8 cellular contexts compared by ENCODE assay signal in the genomic region with DNA sequence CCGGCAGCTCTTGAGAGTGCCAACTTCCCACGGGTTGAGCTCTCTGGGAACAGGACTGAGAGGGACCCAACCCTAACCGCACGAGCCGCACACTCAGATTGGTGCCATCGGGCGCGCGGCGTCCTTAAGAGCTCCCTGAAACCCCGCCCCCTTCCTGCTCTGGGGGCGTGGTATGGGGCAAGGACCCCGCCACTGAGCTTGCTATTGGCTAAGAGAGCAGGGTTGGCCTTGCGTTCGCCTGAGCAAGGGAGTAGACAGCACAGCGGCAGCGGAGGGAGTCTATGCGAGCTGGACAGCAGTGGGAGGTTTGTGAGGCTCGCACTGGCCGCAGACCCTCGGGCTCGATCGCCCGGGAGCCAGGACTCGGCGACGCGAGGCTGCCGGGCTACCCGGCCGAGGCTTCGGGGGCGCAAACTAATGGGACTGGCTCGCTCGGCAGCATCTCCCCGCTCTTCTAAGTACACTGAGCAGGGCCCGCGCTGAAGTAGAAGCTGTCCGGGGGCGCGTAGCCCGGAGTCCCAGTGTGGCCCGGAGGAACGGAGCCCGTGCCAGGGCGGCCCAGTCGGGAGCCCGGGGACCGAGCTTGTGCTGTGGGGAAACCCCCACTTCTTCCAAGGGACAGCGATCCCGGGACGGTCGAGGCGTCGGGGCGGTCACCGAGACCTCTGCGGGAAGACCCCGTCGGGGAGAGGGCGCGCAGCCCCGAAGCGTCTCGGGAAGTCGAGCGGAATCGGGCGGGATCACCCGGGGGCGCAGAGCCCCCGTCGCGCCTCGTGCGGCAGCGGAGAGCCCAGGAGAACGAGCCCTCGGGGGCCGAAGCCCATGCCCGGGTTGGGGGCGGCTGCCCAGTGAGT. TPM values are rescaled to one million over a fixed set of nuclear protein-coding genes. Genes with fewer than 3 reads are reported as not detected.
A peak's percentile ranks its signal among the peaks of the same experiment; 100 is the strongest.
DNase-seq lines count a peak whose midpoint lies in the region; ATAC-seq and TF ChIP-seq lines count a peak whose summit lies in the region.

A gene (plus strand): TSS at position 282 of the 854 bp plus-strand sequence. CDS start 756 bp downstream, outside the sequence.

- no peaks in the 10 kb centered on the region for H3K9me3 ChIP-seq in HCT116 (ENCODE audit: control insufficient read depth in 1 of 2, insufficient read depth in 1 of 2, low read depth in 1 of 2, low read length in 2 of 2)
- H3K9me3 ChIP-seq in suprapubic skin: no peaks in the 10 kb centered on the region

- CTCF ChIA-PET in HCT116 (lab: Charles Lee): interaction anchor here (0.6 to 2.6 kb wide), 17 partner anchors 70 to 558 kb away, joined by 3 to 56 read pairs (median 6); no protein-coding TSS in a partner anchor

- H3K27me3 Mint-ChIP-seq in activated naive CD4-positive, alpha-beta T cell treated with anti-CD3 and anti-CD28 coated beads, Interleukin-2, amount 50 U/mL, for 24 hours: no peaks in the 10 kb centered on the region

- H3K9me3 Mint-ChIP-seq in activated naive CD4-positive, alpha-beta T cell treated with anti-CD3 and anti-CD28 coated beads, Interleukin-2, amount 50 U/mL, for 24 hours: no peaks in the 10 kb centered on the region

- no peak for TF ChIP-seq RAD21 in HCT116 (IDR thresholded peaks at IDR 0.05; ENCODE audit: low read depth)

- peaks cover 22% of the 10 kb centered on the region for H3K4me1 Mint-ChIP-seq in activated naive CD4-positive, alpha-beta T cell treated with anti-CD3 and anti-CD28 coated beads, Interleukin-2, amount 50 U/mL, for 24 hours

- no peaks in the 10 kb centered on the region for H3K36me3 Mint-ChIP-seq in activated naive CD4-positive, alpha-beta T cell treated with anti-CD3 and anti-CD28 coated beads, Interleukin-2, amount 50 U/mL, for 24 hours

- 61% methylated on average over 53 of the region's 82 CpGs for WGBS in suprapubic skin

- ATAC-seq in HCT116: peak; percentile 83

- no peak for TF ChIP-seq EP300 in suprapubic skin (IDR thresholded peaks at IDR 0.05)

- POLR2A ChIA-PET in HCT116 (lab: Charles Lee): interaction anchor here (0.6 to 4.0 kb wide), 32 partner anchors 8 to 561 kb away, joined by 3 to 53 read pairs (median 4); a partner anchor contains a TSS

- no peaks in the 10 kb centered on the region for H3K27me3 ChIP-seq in HCT116 (ENCODE audit: insufficient read depth, low read length)
- H3K27me3 ChIP-seq in suprapubic skin: no peaks in the 10 kb centered on the region

- peak within 1 kb of the TSS; percentile 80 for H3K27ac Mint-ChIP-seq in activated naive CD4-positive, alpha-beta T cell treated with anti-CD3 and anti-CD28 coated beads, Interleukin-2, amount 50 U/mL, for 24 hours

- H3K4me3 ChIP-seq in HCT116 (replicated peaks in 1 of 2; ENCODE audit: low read depth in 1 of 2, low read length in 2 of 2) (peak within 1 kb of the TSS; percentile 61 to 72), suprapubic skin (peak within 1 kb of the TSS; percentile 80)

- RAD21 ChIA-PET in HCT116 (lab: Charles Lee; ENCODE audit: low non-redundant PET in 1 of 2, low total read pairs in 2 of 2, uncharacterized antibody in 2 of 2, unreplicated experiment in 2 of 2): interaction anchor here (0.5 to 2.6 kb wide), 9 partner anchors 202 to 479 kb away, joined by 4 to 29 read pairs (median 5); no protein-coding TSS in a partner anchor

- no peak within 1 kb of the TSS for H2AFZ ChIP-seq in HCT116 (ENCODE audit: low read depth, low read length, poor library complexity, severe bottlenecking)

- TF ChIP-seq CTCF in HCT116 (IDR thresholded peaks at IDR 0.05 in 2 of 3, conservative IDR thresholded peaks at IDR 0.05 in 1 of 3; ENCODE audit: borderline replicate concordance in 1 of 3, insufficient read depth in 1 of 3, low read depth in 2 of 3, low read length in 2 of 3) (no peak), suprapubic skin (IDR thresholded peaks at IDR 0.05) (no peak)

- intact Hi-C loops in HCT116 (cut with micrococcal nuclease): loop anchor here (1.0 to 10.0 kb wide), 8 partner anchors 202 to 1266 kb away; a partner anchor contains a TSS

- H3K27ac ChIP-seq in HCT116 (ENCODE audit: low read depth, low read length): peak within 1 kb of the TSS; percentile 59; the same call in 1 of the 2 replicates
- peak within 1 kb of the TSS; percentile 82 for H3K27ac ChIP-seq in suprapubic skin

- peaks cover 26% of the 10 kb centered on the region; the same call in 1 of the 2 replicates for H3K79me2 ChIP-seq in HCT116 (ENCODE audit: insufficient read depth, low read length)

- TF ChIP-seq POLR2A in HCT116 (IDR thresholded peaks at IDR 0.05; ENCODE audit: borderline replicate concordance, extremely low read depth, insufficient read depth, insufficient read length) (peak; percentile 84), suprapubic skin (IDR thresholded peaks at IDR 0.05) (peak; percentile 12 to 93)

- H3K9me2 ChIP-seq in HCT116 (ENCODE audit: insufficient read depth): no peaks in the 10 kb centered on the region

- no peaks in the 10 kb centered on the region for H4K20me1 ChIP-seq in HCT116 (ENCODE audit: insufficient read depth)

- peak within 1 kb of the TSS; percentile 64 for H3K9ac ChIP-seq in HCT116 (ENCODE audit: low read length)

- peak; percentile 55 for DNase-seq in GF-D8 (lab: John Stamatoyannopoulos, UW)
- DNase-seq in HCT116 (ENCODE audit: low read depth, low spot score): peak; percentile 88
- peak; percentile 90 for DNase-seq in MV-4-11 (lab: John Stamatoyannopoulos, UW)
- peak; percentile 92 for DNase-seq in SK-N-DZ (ENCODE audit: low spot score)
- peak; percentile 92 for DNase-seq in globus pallidus (ENCODE audit: low spot score)
- peak; percentile 86 for DNase-seq in occipital lobe (lab: John Stamatoyannopoulos, UW)
- DNase-seq in suprapubic skin (ENCODE audit: low spot score in 2 of 2): peak; percentile 92 to 93

- peak within 1 kb of the TSS; percentile 95 for H3K4me3 Mint-ChIP-seq in activated naive CD4-positive, alpha-beta T cell treated with anti-CD3 and anti-CD28 coated beads, Interleukin-2, amount 50 U/mL, for 24 hours

- H3K4me1 ChIP-seq in HCT116 (ENCODE audit: control insufficient read depth in 1 of 2, insufficient read depth in 2 of 2, low read length in 2 of 2): peaks cover 0 to 8% of the 10 kb centered on the region in 2 experiments; a peak in 1 of 4 replicates
- peaks cover 23% of the 10 kb centered on the region for H3K4me1 ChIP-seq in suprapubic skin

- no peaks in the 10 kb centered on the region for H3K36me3 ChIP-seq in HCT116 (ENCODE audit: control insufficient read depth in 1 of 2, insufficient read depth in 2 of 2, low read length in 2 of 2)
- no peaks in the 10 kb centered on the region for H3K36me3 ChIP-seq in suprapubic skin

- TSS peak; percentile 74 for BruUV-seq in HCT116 (replicated peaks; lab: Mats Ljungman, UMichigan)

- peak within 1 kb of the TSS; percentile 90 for H3K4me2 ChIP-seq in HCT116 (ENCODE audit: low read length)

TF ChIP-seq in HCT116, 20 proteins besides CTCF, POLR2A, EP300 and RAD21:
- TF ChIP-seq YY1 (IDR thresholded peaks at IDR 0.05; ENCODE audit: extremely low read depth, insufficient replicate concordance, low read depth, low read length) (peak; percentile 41), ELF1 (IDR thresholded peaks at IDR 0.05; ENCODE audit: borderline replicate concordance, low read depth) (no peak), POLR2AphosphoS5 (IDR thresholded peaks at IDR 0.05; ENCODE audit: low read depth, low read length) (peak; percentile 94), EZH2phosphoT487 (IDR thresholded peaks at IDR 0.05; ENCODE audit: borderline replicate concordance) (no peak), TCF7L2 (IDR thresholded peaks at IDR 0.05; ENCODE audit: borderline replicate concordance, extremely low read depth, insufficient read depth, insufficient read length) (peak; percentile 46), SP1 (IDR thresholded peaks at IDR 0.05; ENCODE audit: low read depth) (no peak), CEBPB (IDR thresholded peaks at IDR 0.05; ENCODE audit: low read depth) (no peak), CBX3 (IDR thresholded peaks at IDR 0.05; ENCODE audit: low read depth) (no peak), ZNF274 (IDR thresholded peaks at IDR 0.05; ENCODE audit: low read depth, low read length) (no peak), SRF (IDR thresholded peaks at IDR 0.05; ENCODE audit: low read depth) (no peak), ZFX (IDR thresholded peaks at IDR 0.05) (peak; percentile 12; the same call in 1 of the 2 replicates)
- TF ChIP-seq, protein P1, sequence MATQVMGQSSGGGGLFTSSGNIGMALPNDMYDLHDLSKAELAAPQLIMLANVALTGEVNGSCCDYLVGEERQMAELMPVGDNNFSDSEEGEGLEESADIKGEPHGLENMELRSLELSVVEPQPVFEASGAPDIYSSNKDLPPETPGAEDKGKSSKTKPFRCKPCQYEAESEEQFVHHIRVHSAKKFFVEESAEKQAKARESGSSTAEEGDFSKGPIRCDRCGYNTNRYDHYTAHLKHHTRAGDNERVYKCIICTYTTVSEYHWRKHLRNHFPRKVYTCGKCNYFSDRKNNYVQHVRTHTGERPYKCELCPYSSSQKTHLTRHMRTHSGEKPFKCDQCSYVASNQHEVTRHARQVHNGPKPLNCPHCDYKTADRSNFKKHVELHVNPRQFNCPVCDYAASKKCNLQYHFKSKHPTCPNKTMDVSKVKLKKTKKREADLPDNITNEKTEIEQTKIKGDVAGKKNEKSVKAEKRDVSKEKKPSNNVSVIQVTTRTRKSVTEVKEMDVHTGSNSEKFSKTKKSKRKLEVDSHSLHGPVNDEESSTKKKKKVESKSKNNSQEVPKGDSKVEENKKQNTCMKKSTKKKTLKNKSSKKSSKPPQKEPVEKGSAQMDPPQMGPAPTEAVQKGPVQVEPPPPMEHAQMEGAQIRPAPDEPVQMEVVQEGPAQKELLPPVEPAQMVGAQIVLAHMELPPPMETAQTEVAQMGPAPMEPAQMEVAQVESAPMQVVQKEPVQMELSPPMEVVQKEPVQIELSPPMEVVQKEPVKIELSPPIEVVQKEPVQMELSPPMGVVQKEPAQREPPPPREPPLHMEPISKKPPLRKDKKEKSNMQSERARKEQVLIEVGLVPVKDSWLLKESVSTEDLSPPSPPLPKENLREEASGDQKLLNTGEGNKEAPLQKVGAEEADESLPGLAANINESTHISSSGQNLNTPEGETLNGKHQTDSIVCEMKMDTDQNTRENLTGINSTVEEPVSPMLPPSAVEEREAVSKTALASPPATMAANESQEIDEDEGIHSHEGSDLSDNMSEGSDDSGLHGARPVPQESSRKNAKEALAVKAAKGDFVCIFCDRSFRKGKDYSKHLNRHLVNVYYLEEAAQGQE (IDR thresholded peaks at IDR 0.05; ENCODE audit: low read depth): no peak
- TF ChIP-seq, protein P2, sequence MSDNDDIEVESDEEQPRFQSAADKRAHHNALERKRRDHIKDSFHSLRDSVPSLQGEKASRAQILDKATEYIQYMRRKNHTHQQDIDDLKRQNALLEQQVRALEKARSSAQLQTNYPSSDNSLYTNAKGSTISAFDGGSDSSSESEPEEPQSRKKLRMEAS (IDR thresholded peaks at IDR 0.05): no peak

RNA-seq across cellular contexts. Expression of the gene that starts here (rescaled TPM):
- total RNA-seq in HCT116 (2021; ENCODE audit: unreplicated experiment): 14.7 TPM
- polyA plus RNA-seq in HCT116 (2012): 12.9 TPM in 2 replicates
- polyA plus RNA-seq in SK-N-DZ (2014; cell fraction: cytosol; rRNA removed): 6.1 and 7.3 TPM in 2 replicates
- polyA plus RNA-seq in SK-N-DZ (2014; cell fraction: nucleus; rRNA removed): 3.5 TPM in 2 replicates
- total RNA-seq in occipital lobe: 22.3 TPM
- total RNA-seq in suprapubic skin: 100 to 1,000 TPM in 1 of 4 donors, 10 to 100 TPM in 3; 78.4 to 103 (median 89.8) TPM

Comparison
In these comparisons a context has a peak if more than half of its experiments do, and no peak if none do; other contexts are left out.
1. Peak in every context shown above with its lines: DNase-seq, ATAC-seq, H3K4me3 ChIP-seq and H3K27ac ChIP-seq.